24 cellular contexts compared by ENCODE assay signal in genomic region chrX:42694260-42694815, GRCh38.
DNase-seq lines count a peak whose midpoint lies in the region; ATAC-seq, FAIRE-seq and TF ChIP-seq lines count a peak whose summit lies in the region.
"Had no signal": no experiment of that assay in that cellular context is flagged by ENCODE, and none has a peak within 500 bp of the region (broad histone marks: within the 10 kb centered on the region; RNA-seq: fewer than 3 reads in every experiment).

No MANE protein-coding gene starts in this region.

- H3K9me1 ChIP-seq in endothelial cell of umbilical vein (replicated peaks; ENCODE audit: control insufficient read depth, extremely low read depth, insufficient read depth, low read length) = no peaks in the 10 kb centered on the region

- BruUV-seq in endothelial cell of umbilical vein (replicated peaks; lab: Mats Ljungman, UMichigan) = no TSS peak

- intact Hi-C loops in endothelial cell of umbilical vein (cut with micrococcal nuclease) = no loop called here

- no peak for TF ChIP-seq CTCF in endothelial cell of umbilical vein (IDR thresholded peaks at IDR 0.05; ENCODE audit: extremely low read depth in 1 of 2, insufficient read depth in 1 of 2, low read depth in 1 of 2, low read length in 2 of 2)
- TF ChIP-seq CTCF in hepatocyte (IDR thresholded peaks at IDR 0.05; ENCODE audit: poor library complexity) = no peak

- CTCF ChIA-PET in endothelial cell of umbilical vein (lab: Charles Lee) = no interaction called here

- TF ChIP-seq POLR2A in endothelial cell of umbilical vein (IDR thresholded peaks at IDR 0.05; ENCODE audit: low read depth, low read length) = no peak

- no peaks in the 10 kb centered on the region for H3K9me2 ChIP-seq in hepatocyte (replicated peaks; ENCODE audit: insufficient read depth)

- H3K9me3 ChIP-seq in endothelial cell of umbilical vein (replicated peaks; ENCODE audit: control insufficient read depth, insufficient read depth, low read length) = no peaks in the 10 kb centered on the region
- no peaks in the 10 kb centered on the region for H3K9me3 ChIP-seq in hepatocyte (ENCODE audit: low read depth)
- H3K9me3 ChIP-seq: BLaER1 treated with 17β-estradiol and CSF1 and Interleukin-3, amounts not matched to agents 10 nM and 100 nM; gastroesophageal sphincter; ovary; Peyer's patch; SJSA1; vagina had no signal

- POLR2A ChIA-PET in endothelial cell of umbilical vein (lab: Charles Lee) = no interaction called here

- H3K27ac ChIP-seq in endothelial cell of umbilical vein (ENCODE audit: insufficient read depth, low read depth, low read length) = no peak overlapping the region
- no peak overlapping the region for H3K27ac ChIP-seq in hepatocyte
- H3K27ac ChIP-seq: BLaER1 treated with 17β-estradiol and CSF1 and Interleukin-3, amounts not matched to agents 10 nM and 100 nM; cardiac muscle cell; gastroesophageal sphincter; ovary; Peyer's patch; SJSA1; vagina; VCaP had no signal

- WGBS in hepatocyte (ENCODE audit: low lambda C conversion rate, missing lambda C conversion rate) = 96% methylated on average over 1 of the region's 1 CpG

- dilution Hi-C loops in endothelial cell of umbilical vein (cut with MboI; ENCODE audit: extremely low pct_ligation_motif_present, low sequenced_read_pairs) = no loop called here

- DNase-seq in activated T-cell treated with anti-CD3 and anti-CD28 coated beads for 48 hours (ENCODE audit: low read depth) (peak; percentile 6), activated T-cell treated with anti-CD3 and anti-CD28 coated beads for 4 hours (no peak), GOT3 (lab: John Stamatoyannopoulos, UW) (peak; percentile 32), endothelial cell of umbilical vein (ENCODE audit: low read depth, low spot score) (no peak), DMS53 (lab: John Stamatoyannopoulos, UW) (no peak), hepatocyte (ENCODE audit: low spot score) (no peak)
- DNase-seq in stimulated activated CD8-positive, alpha-beta memory T cell treated with anti-CD3 and anti-CD28 coated beads, Interleukin-4, amount 100 ng/mL, for 48 hours = peak; percentile 22
- DNase-seq: activated CD8-positive, alpha-beta memory T cell treated with anti-CD3 and anti-CD28 coated beads for 24 hours; natural killer cell; NCI-H1417 treated with DMSO at 0.1 percent for 48 hours; NCI-H2107; NCI-H510A; ovary; Peyer's patch had no signal

- H2AFZ ChIP-seq in endothelial cell of umbilical vein (ENCODE audit: low read depth, low read length) (no peak overlapping the region), hepatocyte (no peak overlapping the region)

- H3K9ac ChIP-seq in endothelial cell of umbilical vein (replicated peaks; ENCODE audit: extremely low read depth, insufficient read depth, low read length) = no peak overlapping the region
- H3K9ac ChIP-seq: BLaER1 treated with 17β-estradiol and CSF1 and Interleukin-3, amounts not matched to agents 10 nM and 100 nM had no signal

- H3K36me3 ChIP-seq in endothelial cell of umbilical vein (ENCODE audit: control insufficient read depth in 2 of 2, extremely low read depth in 1 of 2, insufficient read depth in 2 of 2, low read length in 2 of 2) = no peaks in the 10 kb centered on the region
- no peaks in the 10 kb centered on the region for H3K36me3 ChIP-seq in hepatocyte (replicated peaks; ENCODE audit: insufficient read depth, low read depth)
- H3K36me3 ChIP-seq: BLaER1 treated with 17β-estradiol and CSF1 and Interleukin-3, amounts not matched to agents 10 nM and 100 nM; cardiac muscle cell; gastroesophageal sphincter; ovary; Peyer's patch; SJSA1; vagina had no signal

- H3K79me2 ChIP-seq in endothelial cell of umbilical vein (ENCODE audit: control insufficient read depth, insufficient read depth, low read length) (no peaks in the 10 kb centered on the region), hepatocyte (no peaks in the 10 kb centered on the region)

- no peak for ATAC-seq in GM18909 (IDR thresholded peaks at IDR 0.05; ENCODE audit: poor library complexity, unreplicated experiment)
- ATAC-seq: gastroesophageal sphincter, HepG2, natural killer cell, sciatic nerve had no signal

- H3K4me1 ChIP-seq in endothelial cell of umbilical vein (ENCODE audit: control insufficient read depth, extremely low read depth, insufficient read depth, low read length) = no peaks in the 10 kb centered on the region
- peaks cover 11% of the 10 kb centered on the region for H3K4me1 ChIP-seq in hepatocyte (ENCODE audit: insufficient read depth)
- H3K4me1 ChIP-seq: BLaER1 treated with 17β-estradiol and CSF1 and Interleukin-3, amounts not matched to agents 10 nM and 100 nM; gastroesophageal sphincter; Peyer's patch; SJSA1; vagina had no signal

- H3K4me3 ChIP-seq in endothelial cell of umbilical vein (replicated peaks in 1 of 3; ENCODE audit: insufficient read depth in 1 of 3, low read depth in 1 of 3, low read length in 3 of 3) (no peak overlapping the region), hepatocyte (no peak overlapping the region)
- H3K4me3 ChIP-seq: BLaER1 treated with 17β-estradiol and CSF1 and Interleukin-3, amounts not matched to agents 10 nM and 100 nM; cardiac muscle cell; gastroesophageal sphincter; ovary; Peyer's patch; SJSA1; vagina had no signal

- FAIRE-seq in endothelial cell of umbilical vein (lab: Jason Lieb, UNC) = peak; percentile 66
- FAIRE-seq: G401.6, HepG2 had no signal

- no peak overlapping the region for H3K4me2 ChIP-seq in endothelial cell of umbilical vein (ENCODE audit: insufficient read depth, low read length)
- H3K4me2 ChIP-seq in hepatocyte = no peak overlapping the region
- H3K4me2 ChIP-seq: BLaER1 treated with 17β-estradiol and CSF1 and Interleukin-3, amounts not matched to agents 10 nM and 100 nM had no signal

- no peaks in the 10 kb centered on the region for H4K20me1 ChIP-seq in endothelial cell of umbilical vein (replicated peaks; ENCODE audit: control insufficient read depth, extremely low read depth, insufficient read depth, low read length)
- H4K20me1 ChIP-seq in hepatocyte (ENCODE audit: insufficient read depth, poor library complexity, severe bottlenecking) = no peaks in the 10 kb centered on the region

- no peaks in the 10 kb centered on the region for H3K27me3 ChIP-seq in endothelial cell of umbilical vein (ENCODE audit: control insufficient read depth in 2 of 2, insufficient read depth in 2 of 2, low read length in 2 of 2)
- H3K27me3 ChIP-seq in hepatocyte = no peaks in the 10 kb centered on the region
- H3K27me3 ChIP-seq: cardiac muscle cell, gastroesophageal sphincter, ovary, Peyer's patch, SJSA1, vagina had no signal

TF ChIP-seq in endothelial cell of umbilical vein, 7 proteins besides CTCF, POLR2A, EP300 and RAD21:
- TF ChIP-seq FOS (IDR thresholded peaks at IDR 0.05; ENCODE audit: borderline replicate concordance, insufficient read depth, low read length) = no peak
- no peak for TF ChIP-seq MYC (IDR thresholded peaks at IDR 0.05; ENCODE audit: low read depth, low read length)
- no peak for TF ChIP-seq JUN (IDR thresholded peaks at IDR 0.05; ENCODE audit: borderline replicate concordance, insufficient read depth, insufficient read length, low read depth)
- TF ChIP-seq POLR2AphosphoS5 (IDR thresholded peaks at IDR 0.05; ENCODE audit: insufficient read depth, low read depth, low read length) = no peak
- TF ChIP-seq EZH2 (IDR thresholded peaks at IDR 0.05; ENCODE audit: borderline replicate concordance, low read depth, low read length, severe bottlenecking) = no peak
- TF ChIP-seq MAX (IDR thresholded peaks at IDR 0.05; ENCODE audit: insufficient read depth, insufficient read length) = no peak
- TF ChIP-seq GATA2 (IDR thresholded peaks at IDR 0.05; ENCODE audit: insufficient read depth, insufficient read length, low read depth, low read length) = no peak
TF ChIP-seq in endothelial cell of umbilical vein: peak in this region for 0.

Comparison
In these comparisons a context has a peak if more than half of its experiments do, and no peak if none do; other contexts are left out.
1. DNase-seq: peak in activated T-cell treated with anti-CD3 and anti-CD28 coated beads for 48 hours (single experiment), GOT3 (single experiment) and stimulated activated CD8-positive, alpha-beta memory T cell treated with anti-CD3 and anti-CD28 coated beads, Interleukin-4, amount 100 ng/mL, for 48 hours (single experiment); none in activated T-cell treated with anti-CD3 and anti-CD28 coated beads for 4 hours (single experiment), endothelial cell of umbilical vein (single experiment), DMS53 (single experiment) and hepatocyte (single experiment).